1 cellular context compared by ENCODE assay signal in genomic region chr17:9817086-9817485, GRCh38.
TF ChIP-seq lines count a peak whose summit lies in the region.

No MANE protein-coding gene starts in this region.

TF ChIP-seq in SK-N-SH treated with all-trans-retinoic acid at 6 μM for 48 hours, 23 proteins besides CTCF, POLR2A, EP300 and RAD21 (continued from another document):
- TF ChIP-seq TSHZ2 (CRISPR knock-in tag; IDR thresholded peaks at IDR 0.05) (no peak), TOX (CRISPR knock-in tag; IDR thresholded peaks at IDR 0.05; ENCODE audit: borderline replicate concordance) (no peak), PATZ1 (CRISPR knock-in tag; IDR thresholded peaks at IDR 0.05; ENCODE audit: borderline replicate concordance) (no peak)
TF ChIP-seq in SK-N-SH treated with all-trans-retinoic acid at 6 μM for 48 hours: peak in this region for 0.
